Comparison of ENCODE assay signal across 22 cellular contexts in the genomic region with DNA sequence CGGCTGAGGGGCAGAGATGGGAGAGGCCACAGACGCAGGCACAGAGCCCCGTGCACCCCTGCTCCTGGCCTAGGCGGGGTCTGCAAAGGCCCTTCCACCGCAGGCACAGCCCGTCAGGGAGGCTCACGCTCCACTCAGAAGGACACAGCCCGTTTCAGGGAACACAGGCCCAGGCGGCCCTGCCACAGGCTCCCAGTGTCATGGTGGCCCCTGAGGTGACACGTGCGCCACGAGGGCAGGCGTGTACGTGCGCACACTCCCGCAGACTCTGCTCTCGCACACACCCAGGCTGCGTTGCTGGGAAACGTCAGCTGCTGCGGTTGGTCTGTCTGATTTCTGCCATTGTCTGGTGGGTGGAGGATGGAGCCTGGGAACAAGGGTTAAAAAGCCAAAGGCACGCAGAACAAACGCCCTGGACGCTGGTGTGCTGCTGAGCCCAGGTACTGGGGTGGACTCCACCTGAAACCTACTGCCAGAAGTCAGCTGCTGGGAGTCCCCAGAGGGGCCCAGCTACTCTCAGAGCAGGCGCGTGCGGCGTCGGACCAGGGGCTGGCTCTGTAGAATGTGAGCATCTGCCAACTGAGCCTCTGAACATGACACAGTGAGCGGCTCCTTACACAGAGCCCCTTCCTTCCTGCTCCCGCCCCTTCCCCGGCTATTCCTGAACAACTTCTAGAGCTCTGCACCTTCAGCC. TPM values are rescaled to one million over a fixed set of nuclear protein-coding genes. Genes with fewer than 3 reads are reported as not detected.
A peak's percentile ranks its signal among the peaks of the same experiment; 100 is the strongest.
DNase-seq lines count a peak whose midpoint lies in the region; ATAC-seq and TF ChIP-seq lines count a peak whose summit lies in the region.
"Had no signal": no experiment of that assay in that cellular context is flagged by ENCODE, and none has a peak within 500 bp of the region (broad histone marks: within the 10 kb centered on the region; RNA-seq: fewer than 3 reads in every experiment).

No MANE protein-coding gene starts in this region.

- peak overlapping the region; percentile 75 for H3K23ac ChIP-seq in neuronal stem cell (ENCODE audit: low read depth, low read length, poor library complexity)

- peaks cover 65 to 100% (median 96%) of the 10 kb centered on the region in 10 experiments for H3K4me1 ChIP-seq in BLaER1 treated with 17β-estradiol and CSF1 and Interleukin-3, amounts not matched to agents 10 nM and 100 nM
- peaks cover 11 to 23% of the 10 kb centered on the region in 2 donors for H3K4me1 ChIP-seq in neuronal stem cell (ENCODE audit: control insufficient read depth in 2 of 2, insufficient read depth in 1 of 2, low read depth in 1 of 2, low read length in 2 of 2)

- peak overlapping the region; percentile 71 for H2AK5ac ChIP-seq in neuronal stem cell (ENCODE audit: low read depth, low read length)

- H2AFZ ChIP-seq in neuronal stem cell (ENCODE audit: low read length) = no peak overlapping the region

- peaks cover 0 to 93% (median 64%) of the 10 kb centered on the region in 11 experiments; a peak in 20 of 22 replicates for H4K20me1 ChIP-seq in BLaER1 treated with 17β-estradiol and CSF1 and Interleukin-3, amounts not matched to agents 10 nM and 100 nM

- H4K8ac ChIP-seq in neuronal stem cell (ENCODE audit: low read depth, low read length) = no peak overlapping the region

- peak overlapping the region in 6 of 10 experiments; percentile 40 to 64 (median 52); a peak in 8 of 20 replicates for H3K4me3 ChIP-seq in BLaER1 treated with 17β-estradiol and CSF1 and Interleukin-3, amounts not matched to agents 10 nM and 100 nM
- no peak overlapping the region for H3K4me3 ChIP-seq in neuronal stem cell (ENCODE audit: low read length in 2 of 2)
- H3K4me3 ChIP-seq: left lung, skin epidermis had no signal

- H3K4me2 ChIP-seq in BLaER1 treated with 17β-estradiol and CSF1 and Interleukin-3, amounts not matched to agents 10 nM and 100 nM = peak overlapping the region; percentile 79 to 97 (median 93)
- no peak overlapping the region for H3K4me2 ChIP-seq in neuronal stem cell (ENCODE audit: insufficient read depth, low read length, poor library complexity, severe bottlenecking)
- H3K4me2 ChIP-seq: KMS-11, SK-N-SH had no signal

- H3K79me1 ChIP-seq in neuronal stem cell (ENCODE audit: low read depth, low read length) = peaks cover 22% of the 10 kb centered on the region

- H2BK120ac ChIP-seq in neuronal stem cell (ENCODE audit: low read depth, low read length) = no peak overlapping the region

- H4K91ac ChIP-seq in neuronal stem cell (ENCODE audit: low read depth, low read length, poor library complexity) = no peak overlapping the region

- peak overlapping the region; percentile 56 for H3K14ac ChIP-seq in neuronal stem cell (ENCODE audit: low read length)

- peaks cover 0 to 17% (median 12%) of the 10 kb centered on the region in 11 experiments; a peak in 10 of 22 replicates for H3K36me3 ChIP-seq in BLaER1 treated with 17β-estradiol and CSF1 and Interleukin-3, amounts not matched to agents 10 nM and 100 nM
- H3K36me3 ChIP-seq in neuronal stem cell (replicated peaks in 1 of 2; ENCODE audit: control insufficient read depth in 2 of 2, insufficient read depth in 2 of 2, low read length in 2 of 2) = peaks cover 12 to 16% of the 10 kb centered on the region in 2 donors
- H3K36me3 ChIP-seq: ascending aorta, left lung had no signal

- ATAC-seq in omental fat pad (ENCODE audit: low FRiP score) = no peak
- ATAC-seq: activated CD8-positive, alpha-beta T cell treated with anti-CD3 and anti-CD28 coated beads for 36 hours; left lung had no signal

- peak overlapping the region; percentile 78 for H3K18ac ChIP-seq in neuronal stem cell (ENCODE audit: low read length)

- DNase-seq in NCI-H69 (lab: John Stamatoyannopoulos, UW) = peak; percentile 7
- DNase-seq in dermis blood vessel endothelial cell = peak; percentile 32
- DNase-seq in neuronal stem cell (ENCODE audit: low spot score) = no peak
- DNase-seq in NCI-H2029 treated with DMSO at 0.1 percent for 48 hours (lab: John Stamatoyannopoulos, UW) = no peak
- no peak for DNase-seq in CD1c-positive myeloid dendritic cell (ENCODE audit: extremely low spot score)
- DNase-seq in NK-92 treated with Interleukin-12 subunit alpha and Interleukin-12 subunit beta, amount 100 ng/mL, for 24 hours (lab: John Stamatoyannopoulos, UW) = no peak
- DNase-seq in omental fat pad (ENCODE audit: low spot score) = no peak
- DNase-seq: activated CD4-positive, alpha-beta T cell treated with anti-CD3 and anti-CD28 coated beads for 1 hour; activated CD8-positive, alpha-beta T cell treated with anti-CD3 and anti-CD28 coated beads for 36 hours; activated naive CD8-positive, alpha-beta T cell treated with anti-CD3 and anti-CD28 coated beads for 36 hours; DND-41; HCEC 1CT; NCI-H1436; NCI-H526 treated with DMSO at 0.1 percent for 48 hours; SK-N-SH; stimulated activated CD4-positive, alpha-beta T cell treated with anti-CD3 and anti-CD28 coated beads, Interleukin-1b, Interleukin-23, amount 100 ng/mL, for 48 hours; T-helper 2 cell had no signal

- H3K27me3 ChIP-seq in BLaER1 treated with 17β-estradiol and CSF1 and Interleukin-3, amounts not matched to agents 10 nM and 100 nM = peaks cover 0 to 27% (median 0%) of the 10 kb centered on the region in 11 experiments; a peak in 7 of 22 replicates
- H3K27me3 ChIP-seq in neuronal stem cell (ENCODE audit: control insufficient read depth in 3 of 3, insufficient read depth in 3 of 3, low read depth in 1 of 3, low read length in 3 of 3) = no peaks in the 10 kb centered on the region
- H3K27me3 ChIP-seq: ascending aorta, left lung had no signal

- WGBS in neuronal stem cell (ENCODE audit: extremely low coverage in 2 of 2, insufficient read length in 2 of 2, insufficient replicate concordance in 1 of 2), 2 donors = no CpG with 5 or more reads among the region's 31 CpGs

- H2BK5ac ChIP-seq in neuronal stem cell (ENCODE audit: low read length) = peak overlapping the region; percentile 62

- peak overlapping the region in 9 of 11 experiments; percentile 13 to 76 (median 57); a peak in 18 of 22 replicates for H3K27ac ChIP-seq in BLaER1 treated with 17β-estradiol and CSF1 and Interleukin-3, amounts not matched to agents 10 nM and 100 nM
- H3K27ac ChIP-seq in neuronal stem cell (replicated peaks; ENCODE audit: low read length) = peak overlapping the region; percentile 28
- H3K27ac ChIP-seq: KMS-11, left lung had no signal

- peak overlapping the region; percentile 73 for H2BK12ac ChIP-seq in neuronal stem cell (ENCODE audit: low read length)

- no peak for TF ChIP-seq CTCF in omental fat pad (IDR thresholded peaks at IDR 0.05)

- no peaks in the 10 kb centered on the region for H3K9me3 ChIP-seq in BLaER1 treated with 17β-estradiol and CSF1 and Interleukin-3, amounts not matched to agents 10 nM and 100 nM (replicated peaks in 1 of 11)
- peaks cover 2 to 4% of the 10 kb centered on the region in 2 donors for H3K9me3 ChIP-seq in neuronal stem cell (replicated peaks in 1 of 2; ENCODE audit: control insufficient read depth in 2 of 2, insufficient read depth in 1 of 2, low read depth in 1 of 2, low read length in 2 of 2)
- H3K9me3 ChIP-seq: ascending aorta, left lung, SK-N-SH had no signal

- no peak overlapping the region for H3K4ac ChIP-seq in neuronal stem cell (ENCODE audit: low read length)

- H2BK15ac ChIP-seq in neuronal stem cell (ENCODE audit: low read length) = peak overlapping the region; percentile 47

- peak overlapping the region in 8 of 11 experiments; percentile 35 to 77 (median 60); a peak in 16 of 22 replicates for H3K9ac ChIP-seq in BLaER1 treated with 17β-estradiol and CSF1 and Interleukin-3, amounts not matched to agents 10 nM and 100 nM
- H3K9ac ChIP-seq in neuronal stem cell (ENCODE audit: low read depth, low read length, poor library complexity) = peak overlapping the region; percentile 78
- H3K9ac ChIP-seq: KMS-11, SK-N-SH had no signal

RNA-seq across cellular contexts. Expression of gene GPER1, which starts 13.1 kb away (rescaled TPM):
- total RNA-seq in dermis blood vessel endothelial cell (1.0 and 2.0 TPM in 2 replicates), omental fat pad (10 to 100 TPM in 1 of 4 donors, 1 to 10 TPM in 3; 3.2 to 18.9 (median 4.1) TPM)
- 0.63 TPM for polyA plus RNA-seq in neuronal stem cell (2013, experiment 1 of 2)
- polyA plus RNA-seq in neuronal stem cell (2013, experiment 2 of 2) = 0.66 TPM

RNA-seq across cellular contexts. Expression of gene GPR146, which starts 56.7 kb away (rescaled TPM):
- total RNA-seq in dermis blood vessel endothelial cell = 64.5 and 69.9 TPM in 2 replicates
- 1.7 TPM for polyA plus RNA-seq in neuronal stem cell (2013, experiment 1 of 2)
- 1.5 TPM for polyA plus RNA-seq in neuronal stem cell (2013, experiment 2 of 2)
- 10 to 100 TPM; 29.6 to 89.8 (median 56.9) TPM for total RNA-seq in omental fat pad

RNA-seq across cellular contexts. Expression of gene ZFAND2A, which starts 59.0 kb away (rescaled TPM):
- total RNA-seq in dermis blood vessel endothelial cell (12.2 and 27.7 TPM in 2 replicates), omental fat pad (10 to 100 TPM; 17.3 to 77.5 (median 28.4) TPM)
- 9.5 TPM for polyA plus RNA-seq in neuronal stem cell (2013, experiment 1 of 2)
- 8.7 TPM for polyA plus RNA-seq in neuronal stem cell (2013, experiment 2 of 2)

Comparison
In these comparisons a context has a peak if more than half of its experiments do, and no peak if none do; other contexts are left out.
1. H3K4me3 ChIP-seq: peak in BLaER1 treated with 17β-estradiol and CSF1 and Interleukin-3, amounts not matched to agents 10 nM and 100 nM (6 of 10); none in neuronal stem cell (0 of 2).
2. DNase-seq: peak in NCI-H69 (single experiment) and dermis blood vessel endothelial cell (single experiment); none in neuronal stem cell (single experiment), NCI-H2029 treated with DMSO at 0.1 percent for 48 hours (single experiment), CD1c-positive myeloid dendritic cell (single experiment), NK-92 treated with Interleukin-12 subunit alpha and Interleukin-12 subunit beta, amount 100 ng/mL, for 24 hours (single experiment) and omental fat pad (single experiment).